ENCODE assay signal across 16 cellular contexts in genomic region chr11:56905936-56906335, GRCh38.
DNase-seq lines count a peak whose midpoint lies in the region; FAIRE-seq and TF ChIP-seq lines count a peak whose summit lies in the region.
"Had no signal": no experiment of that assay in that cellular context is flagged by ENCODE, and none has a peak within 500 bp of the region (broad histone marks: within the 10 kb centered on the region; RNA-seq: fewer than 3 reads in every experiment).

No MANE protein-coding gene starts in this region.

- H3K27ac ChIP-seq in PC-9, result peak overlapping the region; percentile 98
- H3K27ac ChIP-seq in keratinocyte (ENCODE audit: control insufficient read depth, insufficient read depth, low read length), result peak overlapping the region; percentile 99

- dilution Hi-C loops in keratinocyte (cut with MboI; ENCODE audit: extremely low pct_ligation_motif_present, low sequenced_read_pairs), result no loop called here

- H3K4me1 ChIP-seq in PC-9 (replicated peaks; ENCODE audit: insufficient read depth) (peaks cover 37% of the 10 kb centered on the region), keratinocyte (ENCODE audit: control insufficient read depth, extremely low read depth, insufficient read depth, low read length) (peaks cover 42% of the 10 kb centered on the region)

- peaks cover 28% of the 10 kb centered on the region for H3F3A ChIP-seq in PC-9 (ENCODE audit: insufficient read depth, low read depth)

- BruUV-seq in Calu3 (replicated peaks; lab: Mats Ljungman, UMichigan) (no TSS peak), PC-9 (replicated peaks; lab: Mats Ljungman, UMichigan) (no TSS peak)

- intact Hi-C loops in Calu3 (cut with micrococcal nuclease; ENCODE audit: unreplicated experiment), result no loop called here
- intact Hi-C loops in PC-9 (cut with micrococcal nuclease; ENCODE audit: unreplicated experiment), result loop anchor here (2.0 to 10.0 kb wide), 2 partner anchors 27 to 389 kb away; no protein-coding TSS in a partner anchor

- H2AFZ ChIP-seq in PC-9 (no peak overlapping the region), keratinocyte (ENCODE audit: control insufficient read depth, low read length) (no peak overlapping the region)

- H4K20me1 ChIP-seq in PC-9 (ENCODE audit: insufficient read depth) (no peaks in the 10 kb centered on the region), keratinocyte (ENCODE audit: control insufficient read depth, extremely low read depth, insufficient read depth, low read length) (no peaks in the 10 kb centered on the region)

- H3K4me2 ChIP-seq in PC-9 (peak overlapping the region; percentile 65), keratinocyte (ENCODE audit: control insufficient read depth, extremely low read depth, insufficient read depth, low read depth, low read length) (peak overlapping the region; percentile 85)
- H3K4me2 ChIP-seq: GM23338 had no signal

- no peaks in the 10 kb centered on the region for H3K27me3 ChIP-seq in PC-9 (ENCODE audit: insufficient read depth, low read depth)
- H3K27me3 ChIP-seq in bronchial epithelial cell (ENCODE audit: control insufficient read depth, insufficient read depth, low read length), result no peaks in the 10 kb centered on the region
- no peaks in the 10 kb centered on the region for H3K27me3 ChIP-seq in keratinocyte (ENCODE audit: control insufficient read depth, extremely low read depth, insufficient read depth, low read length)

- H3K4me1 Mint-ChIP-seq in Calu3 (ENCODE audit: low read depth, unreplicated experiment) (peaks cover 30% of the 10 kb centered on the region), endothelial cell (ENCODE audit: unreplicated experiment) (no peaks in the 10 kb centered on the region)
- H3K4me1 Mint-ChIP-seq: B cell, GM23338 had no signal

- H3K27ac Mint-ChIP-seq in Calu3 (ENCODE audit: unreplicated experiment) (peak overlapping the region; percentile 93), endothelial cell (ENCODE audit: unreplicated experiment) (no peak overlapping the region)
- H3K27ac Mint-ChIP-seq: B cell; CD4-positive, alpha-beta T cell; GM23338 had no signal

- no peaks in the 10 kb centered on the region for H3K9me2 ChIP-seq in PC-9 (ENCODE audit: insufficient read depth)

- POLR2A ChIA-PET in PC-9 (lab: Charles Lee; ENCODE audit: unreplicated experiment), result interaction anchor here (0.6 kb wide), 1 partner anchor 801 kb away, joined by 6 read pairs; no protein-coding TSS in a partner anchor

- DNase-seq in Calu3, result no peak
- peak in 1 of 2 experiments; percentile 89 for DNase-seq in PC-9
- DNase-seq in bronchial epithelial cell (ENCODE audit: low read depth), result peak; percentile 95
- peak; percentile 46 for DNase-seq in keratinocyte (ENCODE audit: low read depth, low spot score)
- DNase-seq in nucleus accumbens (lab: John Stamatoyannopoulos, UW), result no peak
- DNase-seq in anterior cingulate cortex (lab: John Stamatoyannopoulos, UW), result no peak
- DNase-seq in activated T-cell treated with anti-CD3 and anti-CD28 coated beads, Interleukin-2, amount 50 U/mL, for 48 hours, result no peak
- DNase-seq in endothelial cell (ENCODE audit: low spot score), result no peak
- DNase-seq: C1 segment of cervical spinal cord; CD4-positive, alpha-beta T cell; DMS79; H7 had no signal

- no peak overlapping the region; the same call in 1 of the 2 replicates for H3K4me3 ChIP-seq in PC-9
- H3K4me3 ChIP-seq in bronchial epithelial cell (ENCODE audit: low read depth, low read length), result no peak overlapping the region
- peak overlapping the region in 2 of 3 experiments; percentile 45 to 48 for H3K4me3 ChIP-seq in keratinocyte (ENCODE audit: control insufficient read depth in 2 of 3, extremely low read depth in 1 of 3, insufficient read depth in 2 of 3, low read depth in 1 of 3, low read length in 3 of 3)
- H3K4me3 ChIP-seq: GM12878, GM23338 had no signal

- no peaks in the 10 kb centered on the region for H3K36me3 ChIP-seq in PC-9 (ENCODE audit: low read depth)
- H3K36me3 ChIP-seq in bronchial epithelial cell (ENCODE audit: control insufficient read depth, insufficient read depth, low read length), result no peaks in the 10 kb centered on the region
- no peaks in the 10 kb centered on the region for H3K36me3 ChIP-seq in keratinocyte (ENCODE audit: control insufficient read depth in 2 of 2, extremely low read depth in 1 of 2, insufficient read depth in 2 of 2, low read length in 2 of 2)

- H3K36me3 Mint-ChIP-seq in Calu3 (ENCODE audit: insufficient read depth, unreplicated experiment) (peaks cover 11% of the 10 kb centered on the region), endothelial cell (ENCODE audit: low read depth, unreplicated experiment) (no peaks in the 10 kb centered on the region)

- TF ChIP-seq CTCF in Calu3 (IDR thresholded peaks at IDR 0.05; ENCODE audit: unreplicated experiment) (no peak), PC-9 (conservative IDR thresholded peaks at IDR 0.05) (no peak), bronchial epithelial cell (IDR thresholded peaks at IDR 0.05; ENCODE audit: insufficient read depth, low read length, severe bottlenecking) (no peak), keratinocyte (optimal IDR thresholded peaks at IDR 0.05 in 1 of 3, IDR thresholded peaks at IDR 0.05 in 1 of 3, conservative IDR thresholded peaks at IDR 0.05 in 1 of 3; ENCODE audit: extremely low read depth in 1 of 3, insufficient read depth in 2 of 3, low read length in 3 of 3) (no peak), endothelial cell (IDR thresholded peaks at IDR 0.05; ENCODE audit: unreplicated experiment) (no peak)

- no peaks in the 10 kb centered on the region for H3K9me3 ChIP-seq in PC-9 (ENCODE audit: insufficient read depth, low read depth)
- H3K9me3 ChIP-seq in keratinocyte (ENCODE audit: control insufficient read depth, low read depth, low read length), result no peaks in the 10 kb centered on the region

- H3K79me2 ChIP-seq in PC-9 (ENCODE audit: low read depth), result no peaks in the 10 kb centered on the region
- H3K79me2 ChIP-seq in keratinocyte (ENCODE audit: control insufficient read depth, insufficient read depth, low read length), result no peaks in the 10 kb centered on the region

- CTCF ChIA-PET in Calu3 (lab: Charles Lee), result no interaction called here
- CTCF ChIA-PET in PC-9 (lab: Charles Lee), result no interaction called here

- no peaks in the 10 kb centered on the region for H3K9me3 Mint-ChIP-seq in Calu3 (ENCODE audit: low read depth, unreplicated experiment)
- H3K9me3 Mint-ChIP-seq in endothelial cell (ENCODE audit: unreplicated experiment), result no peaks in the 10 kb centered on the region

- peak overlapping the region; percentile 73 for H3K9ac ChIP-seq in keratinocyte (ENCODE audit: control insufficient read depth, extremely low read depth, insufficient read depth, low read length)

- H3K4me3 Mint-ChIP-seq in Calu3 (ENCODE audit: low read depth, unreplicated experiment) (no peak overlapping the region), endothelial cell (ENCODE audit: unreplicated experiment) (no peak overlapping the region)
- H3K4me3 Mint-ChIP-seq: B cell; CD4-positive, alpha-beta T cell; GM23338 had no signal

- H3K9me1 ChIP-seq in keratinocyte (ENCODE audit: control insufficient read depth, extremely low read depth, insufficient read depth, low read length), result no peaks in the 10 kb centered on the region

- FAIRE-seq in bronchial epithelial cell (lab: Jason Lieb, UNC) (no peak), keratinocyte (lab: Jason Lieb, UNC) (peak; percentile 62)
- FAIRE-seq: GM12878, GM18507 had no signal

- H3K27me3 Mint-ChIP-seq in Calu3 (ENCODE audit: unreplicated experiment) (no peaks in the 10 kb centered on the region), endothelial cell (ENCODE audit: unreplicated experiment) (no peaks in the 10 kb centered on the region)
- H3K27me3 Mint-ChIP-seq: B cell; CD4-positive, alpha-beta T cell had no signal

Comparison
In these comparisons a context has a peak if more than half of its experiments do, and no peak if none do; other contexts are left out.
1. DNase-seq: peak in bronchial epithelial cell (single experiment) and keratinocyte (single experiment); none in Calu3 (single experiment), nucleus accumbens (0 of 56), anterior cingulate cortex (0 of 58), activated T-cell treated with anti-CD3 and anti-CD28 coated beads, Interleukin-2, amount 50 U/mL, for 48 hours (0 of 2) and endothelial cell (single experiment).
2. H3K4me3 ChIP-seq: peak in keratinocyte (2 of 3); none in PC-9 (single experiment) and bronchial epithelial cell (single experiment).